Comparison of ENCODE assay signal across 8 cellular contexts in genomic region chr13:19984430-19985218, GRCh38. TPM values are rescaled to one million over a fixed set of nuclear protein-coding genes. Genes with fewer than 3 reads are reported as not detected.
DNase-seq lines count a peak whose midpoint lies in the region; ATAC-seq and TF ChIP-seq lines count a peak whose summit lies in the region.

No MANE protein-coding gene starts in this region.

- H3K27me3 ChIP-seq in CD8-positive, alpha-beta T cell (ENCODE audit: insufficient read depth, low read length): no peaks in the 10 kb centered on the region
- no peaks in the 10 kb centered on the region for H3K27me3 ChIP-seq in psoas muscle (ENCODE audit: insufficient read depth in 3 of 3, low read length in 2 of 3)

- ATAC-seq in CD8-positive, alpha-beta T cell: peak; percentile 51
- ATAC-seq in GM18861 (IDR thresholded peaks at IDR 0.05; ENCODE audit: unreplicated experiment) (peak; percentile 87), HG03354 (IDR thresholded peaks at IDR 0.05; ENCODE audit: poor library complexity, severe bottlenecking, unreplicated experiment) (peak; percentile 83), SK-N-SH treated with all-trans-retinoic acid at 6 μM for 48 hours (peak; percentile 89), psoas muscle (peak in 2 of 4 donors; percentile 60 to 78)

- H3K9me3 ChIP-seq in CD8-positive, alpha-beta T cell (ENCODE audit: low read length): no peaks in the 10 kb centered on the region
- H3K9me3 ChIP-seq in psoas muscle: no peaks in the 10 kb centered on the region

- peaks cover 7% of the 10 kb centered on the region for H3K4me1 ChIP-seq in CD8-positive, alpha-beta T cell (ENCODE audit: insufficient read depth, low read length)
- H3K4me1 ChIP-seq in psoas muscle: peaks cover 16% of the 10 kb centered on the region

- WGBS in psoas muscle, 3 donors: 65 to 71% (median 71%) methylated on average over 5 of the region's 5 CpGs
- 63 to 70% methylated on average over 5 of the region's 5 CpGs for WGBS in lower leg skin, 2 donors

- H3K27ac Mint-ChIP-seq in CD8-positive, alpha-beta T cell: no peak overlapping the region

- no peak overlapping the region for H3K4me3 ChIP-seq in CD8-positive, alpha-beta T cell (ENCODE audit: low read depth, low read length)
- H3K4me3 ChIP-seq in psoas muscle (no peak overlapping the region), lower leg skin (ENCODE audit: low read depth, poor library complexity, severe bottlenecking) (no peak overlapping the region)

- POLR2A ChIA-PET in CD8-positive, alpha-beta T cell (lab: Charles Lee): interaction anchor here (1.0 kb wide), 1 partner anchor 56 kb away, joined by 3 read pairs; no protein-coding TSS in a partner anchor

- H3K27ac ChIP-seq in CD8-positive, alpha-beta T cell (ENCODE audit: low read depth, low read length): no peak overlapping the region
- no peak overlapping the region for H3K27ac ChIP-seq in psoas muscle

- intact Hi-C loops in CD8-positive, alpha-beta T cell (cut with DNase I, micrococcal nuclease): loop anchor here in 1 of 2 experiments (2.0 kb wide), 1 partner anchor 178 kb away; no protein-coding TSS in a partner anchor
- intact Hi-C loops in psoas muscle (cut with DNase I) (loop anchor here (10.0 kb wide), 1 partner anchor 180 kb away; the partner anchor contains the start of gene GJA3 (in 2 of the 2)), lower leg skin (cut with DNase I; ENCODE audit: low total_unique reads) (no loop called here)

- no peak for TF ChIP-seq POLR2A in lower leg skin (IDR thresholded peaks at IDR 0.05)

- H3K36me3 ChIP-seq in CD8-positive, alpha-beta T cell (ENCODE audit: insufficient read depth, low read length): no peaks in the 10 kb centered on the region
- peaks cover 0 to under 1% of the 10 kb centered on the region in 2 donors for H3K36me3 ChIP-seq in psoas muscle (ENCODE audit: insufficient read depth in 1 of 2, low read depth in 1 of 2)

- peaks cover 37% of the 10 kb centered on the region for H3K36me3 Mint-ChIP-seq in CD8-positive, alpha-beta T cell

- peaks cover 48% of the 10 kb centered on the region for H3K4me1 Mint-ChIP-seq in CD8-positive, alpha-beta T cell (ENCODE audit: low read depth)

- peak; percentile 30 for TF ChIP-seq CTCF in CD8-positive, alpha-beta T cell (IDR thresholded peaks at IDR 0.05)
- peak; percentile 58 for TF ChIP-seq CTCF in psoas muscle (IDR thresholded peaks at IDR 0.05)
- no peak for TF ChIP-seq CTCF in lower leg skin (IDR thresholded peaks at IDR 0.05)

- CTCF ChIA-PET in CD8-positive, alpha-beta T cell (lab: Charles Lee): interaction anchor here (0.7 to 2.0 kb wide), 6 partner anchors 12 to 182 kb away, joined by 3 to 5 read pairs (median 4); no protein-coding TSS in a partner anchor

- H3K27me3 Mint-ChIP-seq in CD8-positive, alpha-beta T cell (ENCODE audit: low read depth): no peaks in the 10 kb centered on the region

- no peak overlapping the region for H3K4me3 Mint-ChIP-seq in CD8-positive, alpha-beta T cell

- no peak for DNase-seq in CD8-positive, alpha-beta T cell
- DNase-seq in fibroblast of the conjunctiva (ENCODE audit: low read depth) (peak; percentile 43), psoas muscle (no peak), lower leg skin (ENCODE audit: low spot score in 2 of 2) (no peak)
- DNase-seq in activated CD4-positive, alpha-beta T cell treated with anti-CD3 and anti-CD28 coated beads, Interleukin-2, amount 50 U/mL, for 1 hour: no peak

- H3K9me3 Mint-ChIP-seq in CD8-positive, alpha-beta T cell: peaks cover under 1% of the 10 kb centered on the region

TF ChIP-seq in SK-N-SH treated with all-trans-retinoic acid at 6 μM for 48 hours, 23 proteins besides CTCF, POLR2A, EP300 and RAD21:
- TF ChIP-seq ESRRG (CRISPR knock-in tag; IDR thresholded peaks at IDR 0.05): no peak
- no peak for TF ChIP-seq BACH2 (CRISPR knock-in tag; IDR thresholded peaks at IDR 0.05; ENCODE audit: borderline replicate concordance)
- no peak for TF ChIP-seq ZFP3 (CRISPR knock-in tag; IDR thresholded peaks at IDR 0.05)
- TF ChIP-seq ZNF565 (CRISPR knock-in tag; conservative IDR thresholded peaks at IDR 0.05; ENCODE audit: low read depth): no peak
- no peak for TF ChIP-seq CSRNP3 (CRISPR knock-in tag; IDR thresholded peaks at IDR 0.05)
- no peak for TF ChIP-seq CSDC2 (CRISPR knock-in tag; IDR thresholded peaks at IDR 0.05)
- no peak for TF ChIP-seq CREB5 (CRISPR knock-in tag; IDR thresholded peaks at IDR 0.05; ENCODE audit: low read depth)
- no peak for TF ChIP-seq PPARA (CRISPR knock-in tag; IDR thresholded peaks at IDR 0.05; ENCODE audit: borderline replicate concordance)
- no peak for TF ChIP-seq TSHZ2 (CRISPR knock-in tag; IDR thresholded peaks at IDR 0.05)
- TF ChIP-seq ZC3H10 (CRISPR knock-in tag; IDR thresholded peaks at IDR 0.05): no peak
- no peak for TF ChIP-seq ZFP30 (CRISPR knock-in tag; IDR thresholded peaks at IDR 0.05)
- TF ChIP-seq TOX (CRISPR knock-in tag; IDR thresholded peaks at IDR 0.05; ENCODE audit: borderline replicate concordance): no peak
- TF ChIP-seq ZNF70 (CRISPR knock-in tag; IDR thresholded peaks at IDR 0.05): no peak
TF ChIP-seq in SK-N-SH treated with all-trans-retinoic acid at 6 μM for 48 hours: peak in this region for 0.

RNA-seq across cellular contexts. Expression of gene ZMYM2, which starts 26.1 kb away (rescaled TPM):
- total RNA-seq in CD8-positive, alpha-beta T cell: 100 to 1,000 TPM in 1 of 2 experiments, 10 to 100 TPM in 1; 95.2 to 101 TPM
- total RNA-seq in psoas muscle (10 to 100 TPM; 25.4 to 42.8 (median 29.9) TPM), lower leg skin (10 to 100 TPM; 37.5 to 58.2 (median 49.5) TPM)
- 10 to 100 TPM in 1 of 3 donors, 1 to 10 TPM in 2; 6.7 to 18.3 (median 9.6) TPM for polyA plus RNA-seq in psoas muscle

Comparison
In these comparisons a context has a peak if more than half of its experiments do, and no peak if none do; other contexts are left out.
1. CTCF ChIP-seq: peak in CD8-positive, alpha-beta T cell (single experiment) and psoas muscle (single experiment); none in lower leg skin (0 of 3).